Comparison of ENCODE assay signal across 9 cellular contexts in the genomic region with DNA sequence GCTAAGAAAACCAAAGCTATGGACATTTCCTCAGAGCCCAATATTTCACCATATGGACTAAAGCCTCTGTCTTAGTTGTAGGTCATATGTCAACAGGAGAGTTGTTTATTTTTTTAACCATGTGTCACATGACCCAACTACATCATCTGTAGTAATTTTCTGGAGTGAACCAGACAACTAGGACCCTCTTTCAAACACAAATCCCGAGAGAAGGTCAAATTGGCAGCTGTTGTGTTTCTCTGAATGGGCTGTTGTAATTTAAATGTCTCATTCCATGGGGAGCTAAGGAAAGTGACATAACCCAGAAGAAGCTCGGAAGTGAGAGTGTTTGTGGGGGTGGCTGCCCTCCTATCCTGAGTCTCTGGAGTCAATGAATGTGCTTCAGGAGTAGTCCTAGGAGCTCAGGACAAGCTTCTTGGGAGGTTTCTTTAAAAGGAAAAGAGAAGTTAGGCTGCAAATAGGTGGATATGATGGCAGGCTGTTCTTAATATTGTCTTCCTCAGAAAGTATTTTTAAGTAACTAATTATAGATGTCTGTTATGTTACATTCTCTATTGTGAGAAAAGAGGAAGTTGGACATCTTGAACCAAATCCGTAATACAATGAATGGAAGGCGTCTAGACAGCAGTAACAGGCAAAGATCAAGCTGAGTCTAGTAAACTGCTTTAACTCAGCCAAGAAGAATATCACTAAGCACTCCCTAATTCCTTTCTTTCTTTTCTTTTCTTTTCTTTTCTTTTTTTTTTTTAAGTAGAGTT. TPM values are rescaled to one million over a fixed set of nuclear protein-coding genes. Genes with fewer than 3 reads are reported as not detected.
DNase-seq lines count a peak whose midpoint lies in the region; ATAC-seq and TF ChIP-seq lines count a peak whose summit lies in the region.
"Had no signal": no experiment of that assay in that cellular context is flagged by ENCODE, and none has a peak within 500 bp of the region (broad histone marks: within the 10 kb centered on the region; RNA-seq: fewer than 3 reads in every experiment).

No MANE protein-coding gene starts in this region.

- H3K9me2 ChIP-seq in hepatocyte (replicated peaks; ENCODE audit: insufficient read depth): no peaks in the 10 kb centered on the region

- no peak overlapping the region for H2AFZ ChIP-seq in hepatocyte

- H4K20me1 ChIP-seq in hepatocyte (ENCODE audit: insufficient read depth, poor library complexity, severe bottlenecking): no peaks in the 10 kb centered on the region

- no peaks in the 10 kb centered on the region for H3K27me3 ChIP-seq in hepatocyte

- H3K4me2 ChIP-seq in hepatocyte: no peak overlapping the region

- H3K36me3 ChIP-seq in hepatocyte (replicated peaks; ENCODE audit: insufficient read depth, low read depth): no peaks in the 10 kb centered on the region

- peaks cover 5% of the 10 kb centered on the region for H3K4me1 ChIP-seq in hepatocyte (ENCODE audit: insufficient read depth)

- WGBS in hepatocyte (ENCODE audit: low lambda C conversion rate, missing lambda C conversion rate): 72% methylated on average over 4 of the region's 4 CpGs

- peak; percentile 90 for ATAC-seq in GM18498 (IDR thresholded peaks at IDR 0.05; ENCODE audit: unreplicated experiment)
- peak; percentile 78 for ATAC-seq in GM21737 (IDR thresholded peaks at IDR 0.05; ENCODE audit: unreplicated experiment)
- peak; percentile 86 for ATAC-seq in HG03571 (IDR thresholded peaks at IDR 0.05; ENCODE audit: unreplicated experiment)

- no peaks in the 10 kb centered on the region for H3K79me2 ChIP-seq in hepatocyte

- H3K4me3 ChIP-seq in hepatocyte: no peak overlapping the region

- H3K27ac ChIP-seq in hepatocyte: peak overlapping the region; percentile 21

- TF ChIP-seq CTCF in hepatocyte (IDR thresholded peaks at IDR 0.05; ENCODE audit: poor library complexity): no peak

- DNase-seq in hepatocyte (ENCODE audit: low spot score) (no peak), NCI-H748 (lab: John Stamatoyannopoulos, UW; ENCODE audit: unreplicated experiment) (no peak), Ammon's horn (ENCODE audit: low spot score) (no peak), foreskin melanocyte (no peak), COR-L47 (lab: John Stamatoyannopoulos, UW) (no peak)
- DNase-seq: activated CD4-positive, alpha-beta T cell treated with anti-CD3 and anti-CD28 coated beads, Interleukin-2, amount 50 U/mL, for 1 hour had no signal

- no peaks in the 10 kb centered on the region for H3K9me3 ChIP-seq in hepatocyte (ENCODE audit: low read depth)

RNA-seq across cellular contexts. Expression of a gene that starts 50.1 kb away (rescaled TPM):
- total RNA-seq in hepatocyte: 130 and 174 TPM in 2 replicates
- polyA plus RNA-seq in hepatocyte: 137 and 140 TPM in 2 replicates

RNA-seq across cellular contexts. Expression of a gene that starts 50.2 kb away (rescaled TPM):
- total RNA-seq in hepatocyte: 21.2 and 21.5 TPM in 2 replicates
- 12.7 and 13.8 TPM in 2 replicates for polyA plus RNA-seq in hepatocyte
